In the genomic region with DNA sequence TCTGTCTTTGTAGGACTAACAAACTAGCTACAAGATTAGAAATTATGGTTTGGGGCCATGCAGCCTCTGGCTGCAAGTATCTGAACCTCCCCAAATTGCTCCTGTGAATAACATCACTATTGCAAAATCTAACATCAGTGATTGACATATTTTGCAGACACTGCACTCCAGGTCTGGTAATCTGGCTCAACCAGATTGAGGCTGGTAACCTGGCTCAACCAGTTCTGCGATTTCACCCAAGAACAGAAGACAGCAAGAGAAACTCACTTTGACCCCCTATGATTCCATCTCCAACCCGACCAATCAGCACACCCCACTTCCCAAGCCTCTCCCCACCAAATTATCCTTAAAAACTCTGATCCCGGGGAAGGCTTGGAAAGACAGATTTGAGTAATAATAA, we compare ENCODE assay signal across 25 cellular contexts.
"Had no signal": no experiment of that assay in that cellular context is flagged by ENCODE, and none has a peak within 500 bp of the region (broad histone marks: within the 10 kb centered on the region; RNA-seq: fewer than 3 reads in every experiment).

No MANE protein-coding gene starts in this region.

- H3K27ac ChIP-seq: foreskin keratinocyte, lower lobe of right lung, ovary, psoas muscle, sigmoid colon, spleen, suprapubic skin, transverse colon had no signal

- H3K36me3 Mint-ChIP-seq: immature natural killer cell, natural killer cell had no signal

- H3K36me3 ChIP-seq: ovary, suprapubic skin, transverse colon had no signal

- ATAC-seq: effector memory CD8-positive, alpha-beta T cell; foreskin keratinocyte; left ventricle myocardium superior; lower lobe of right lung; natural killer cell; psoas muscle; right cardiac atrium; stimulated activated naive CD8-positive, alpha-beta T cell treated with anti-CD3 and anti-CD28 coated beads, Interleukin-15, amount 100 ng/mL, for 72 hours had no signal

- H3K9me3 Mint-ChIP-seq: effector memory CD8-positive, alpha-beta T cell; immature natural killer cell; natural killer cell; stimulated activated naive CD8-positive, alpha-beta T cell treated with anti-CD3 and anti-CD28 coated beads, Interleukin-15, amount 100 ng/mL, for 72 hours had no signal

- H3K27me3 ChIP-seq: foreskin keratinocyte, ovary, sigmoid colon, spleen, suprapubic skin, transverse colon had no signal

- H3K27ac Mint-ChIP-seq: effector memory CD8-positive, alpha-beta T cell; natural killer cell; stimulated activated naive CD8-positive, alpha-beta T cell treated with anti-CD3 and anti-CD28 coated beads, Interleukin-15, amount 100 ng/mL, for 72 hours had no signal

- H3K9me3 ChIP-seq: lower lobe of right lung, ovary, psoas muscle, sigmoid colon, spleen, suprapubic skin, transverse colon had no signal

- DNase-seq: cerebellar nuclear complex; cortex of kidney; effector memory CD8-positive, alpha-beta T cell; foreskin keratinocyte; hypothalamus; immature natural killer cell; left ventricle myocardium superior; lower lobe of right lung; natural killer cell; occipital lobe; ovary; posterior cingulate gyrus; psoas muscle; right cardiac atrium; sigmoid colon; spleen; stimulated activated CD4-positive, alpha-beta T cell treated with anti-CD3 and anti-CD28 coated beads, Interleukin-4, amount 100 ng/mL, for 1 hour; stimulated activated CD8-positive, alpha-beta memory T cell treated with anti-CD3 and anti-CD28 coated beads, Interleukin-4, amount 100 ng/mL, for 48 hours; stimulated activated naive CD4-positive, alpha-beta T cell; stimulated activated naive CD8-positive, alpha-beta T cell treated with anti-CD3 and anti-CD28 coated beads, Interleukin-15, amount 100 ng/mL, for 72 hours; transverse colon had no signal

- H3K4me3 Mint-ChIP-seq: effector memory CD8-positive, alpha-beta T cell; immature natural killer cell; natural killer cell; stimulated activated naive CD8-positive, alpha-beta T cell treated with anti-CD3 and anti-CD28 coated beads, Interleukin-15, amount 100 ng/mL, for 72 hours had no signal

- H3K4me1 ChIP-seq: lower lobe of right lung, psoas muscle, sigmoid colon, spleen, suprapubic skin, transverse colon had no signal

- FAIRE-seq: endometrium, keratinocyte, urothelium cell line had no signal

- H3K27me3 Mint-ChIP-seq: effector memory CD8-positive, alpha-beta T cell; stimulated activated naive CD8-positive, alpha-beta T cell treated with anti-CD3 and anti-CD28 coated beads, Interleukin-15, amount 100 ng/mL, for 72 hours had no signal

- H3K4me1 Mint-ChIP-seq: immature natural killer cell; natural killer cell; stimulated activated naive CD8-positive, alpha-beta T cell treated with anti-CD3 and anti-CD28 coated beads, Interleukin-15, amount 100 ng/mL, for 72 hours had no signal

- H3K4me3 ChIP-seq: lower lobe of right lung, ovary, psoas muscle, sigmoid colon, spleen, suprapubic skin, transverse colon had no signal
